Comparison of ENCODE assay signal across 13 cellular contexts in genomic region chr12:123614531-123614930, GRCh38. TPM values are rescaled to one million over a fixed set of nuclear protein-coding genes. Genes with fewer than 3 reads are reported as not detected.
DNase-seq lines count a peak whose midpoint lies in the region; ATAC-seq and TF ChIP-seq lines count a peak whose summit lies in the region.
"Had no signal": no experiment of that assay in that cellular context is flagged by ENCODE, and none has a peak within 500 bp of the region (broad histone marks: within the 10 kb centered on the region; RNA-seq: fewer than 3 reads in every experiment).

No MANE protein-coding gene starts in this region.

- no peak overlapping the region for H3K27ac ChIP-seq in RWPE2 (ENCODE audit: poor library complexity, severe bottlenecking)
- H3K27ac ChIP-seq: thoracic aorta had no signal

- DNase-seq in A172 (ENCODE audit: low spot score) = peak; percentile 49
- peak; percentile 97 for DNase-seq in EH (ENCODE audit: low read depth)
- no peak for DNase-seq in RWPE2 (ENCODE audit: low spot score)
- peak; percentile 77 for DNase-seq in fibroblast of villous mesenchyme (ENCODE audit: low read depth)
- no peak for DNase-seq in dedifferentiated amniotic fluid mesenchymal stem cell (ENCODE audit: extremely low spot score)
- no peak for DNase-seq in stimulated activated naive CD4-positive, alpha-beta T cell (lab: John Stamatoyannopoulos, UW)
- no peak for DNase-seq in HuH-7 (ENCODE audit: low spot score)
- DNase-seq: activated CD4-positive, alpha-beta T cell treated with anti-CD3 and anti-CD28 coated beads for 1 hour; DMS53; NCI-H345; T-helper 1 cell had no signal

- no peaks in the 10 kb centered on the region for H3K27me3 ChIP-seq in RWPE2 (ENCODE audit: insufficient read depth, poor library complexity, severe bottlenecking)

- H3K9me3 ChIP-seq in RWPE2 (ENCODE audit: severe bottlenecking) = no peaks in the 10 kb centered on the region
- H3K9me3 ChIP-seq: thoracic aorta had no signal

- H3K4me3 ChIP-seq in RWPE2 (ENCODE audit: severe bottlenecking) (no peak overlapping the region), fibroblast of villous mesenchyme (ENCODE audit: low read depth, low read length) (no peak overlapping the region)
- H3K4me3 ChIP-seq: thoracic aorta had no signal

- peak; percentile 56 for ATAC-seq in RWPE2 (ENCODE audit: low read depth)
- no peak for ATAC-seq in HG03432 (IDR thresholded peaks at IDR 0.05; ENCODE audit: unreplicated experiment)

- TF ChIP-seq CTCF in RWPE2 (IDR thresholded peaks at IDR 0.05; ENCODE audit: poor library complexity, severe bottlenecking) (no peak), fibroblast of villous mesenchyme (IDR thresholded peaks at IDR 0.05; ENCODE audit: insufficient read depth, low read depth, low read length) (no peak)

- no peaks in the 10 kb centered on the region for H3K4me1 ChIP-seq in RWPE2 (ENCODE audit: insufficient read depth, poor library complexity, severe bottlenecking)

- H3K36me3 ChIP-seq in RWPE2 (ENCODE audit: low read depth) = peaks cover 93% of the 10 kb centered on the region

RNA-seq across cellular contexts. Expression of gene DDX55, which starts 12.6 kb away (rescaled TPM):
- total RNA-seq in A172 (2014; rRNA removed; shearing (Covaris generic)) = 25.9 and 30.5 TPM in 2 replicates
- 21.6 and 22.5 TPM in 2 replicates for total RNA-seq in fibroblast of villous mesenchyme

RNA-seq across cellular contexts. Expression of gene EIF2B1, which starts 19.0 kb away (rescaled TPM):
- total RNA-seq in A172 (2014; rRNA removed; shearing (Covaris generic)) = 69.5 and 75.1 TPM in 2 replicates
- total RNA-seq in fibroblast of villous mesenchyme = 31.1 and 32.9 TPM in 2 replicates

RNA-seq across cellular contexts. Expression of gene GTF2H3, which starts 19.1 kb away (rescaled TPM):
- total RNA-seq in A172 (2014; rRNA removed; shearing (Covaris generic)) = 44.0 and 56.3 TPM in 2 replicates
- 33.5 and 47.1 TPM in 2 replicates for total RNA-seq in fibroblast of villous mesenchyme

RNA-seq across cellular contexts. Expression of gene TMED2, which starts 30.2 kb away (rescaled TPM):
- 235 and 272 TPM in 2 replicates for total RNA-seq in A172 (2014; rRNA removed; shearing (Covaris generic))
- 379 and 640 TPM in 2 replicates for total RNA-seq in fibroblast of villous mesenchyme

RNA-seq across cellular contexts. Expression of gene TCTN2, which starts 56.4 kb away (rescaled TPM):
- total RNA-seq in A172 (2014; rRNA removed; shearing (Covaris generic)) = 22.8 and 22.9 TPM in 2 replicates
- 12.2 and 13.0 TPM in 2 replicates for total RNA-seq in fibroblast of villous mesenchyme

Comparison
In these comparisons a context has a peak if more than half of its experiments do, and no peak if none do; other contexts are left out.
1. DNase-seq: peak in A172 (single experiment), EH (single experiment) and fibroblast of villous mesenchyme (single experiment); none in RWPE2 (single experiment), dedifferentiated amniotic fluid mesenchymal stem cell (single experiment), stimulated activated naive CD4-positive, alpha-beta T cell (0 of 6) and HuH-7 (single experiment).